In the genomic region with DNA sequence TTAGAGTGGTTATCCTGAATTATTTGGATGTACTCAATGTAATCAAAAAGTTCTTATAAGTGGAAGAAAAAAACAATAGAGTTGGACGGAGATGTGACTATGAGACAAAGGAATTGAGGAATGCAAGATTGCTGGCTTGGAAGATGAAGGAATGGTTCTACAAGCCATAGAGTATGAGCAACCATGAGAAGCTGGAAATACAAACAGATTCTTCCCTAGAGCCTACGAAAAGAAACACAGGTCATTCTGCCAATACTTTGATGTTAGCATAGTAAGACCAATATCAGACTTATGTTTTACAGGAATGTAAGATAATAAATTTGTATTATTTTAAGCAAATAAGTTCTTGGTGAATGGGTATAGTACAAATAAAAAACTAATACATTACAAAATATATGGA, we compare ENCODE assay signal across 26 cellular contexts.
DNase-seq lines count a peak whose midpoint lies in the region; ATAC-seq and TF ChIP-seq lines count a peak whose summit lies in the region.
"Had no signal": no experiment of that assay in that cellular context is flagged by ENCODE, and none has a peak within 500 bp of the region (broad histone marks: within the 10 kb centered on the region; RNA-seq: fewer than 3 reads in every experiment).

No MANE protein-coding gene starts in this region.

- no peak for TF ChIP-seq EP300 in suprapubic skin (IDR thresholded peaks at IDR 0.05)

- H3K36me3 Mint-ChIP-seq in HFFc6 (ENCODE audit: low read depth), result peaks cover 9% of the 10 kb centered on the region
- H3K36me3 Mint-ChIP-seq: natural killer cell treated with Interleukin-12 subunit alpha and Interleukin-12 subunit beta and Interleukin-15 and Interleukin-18, amount 100 ng/mL, for 72 hours had no signal

- no peak for TF ChIP-seq CTCF in 22Rv1 (IDR thresholded peaks at IDR 0.05)
- TF ChIP-seq CTCF in HFFc6 (IDR thresholded peaks at IDR 0.05), result no peak
- no peak for TF ChIP-seq CTCF in foreskin fibroblast (IDR thresholded peaks at IDR 0.05; ENCODE audit: low read depth, low read length)
- no peak for TF ChIP-seq CTCF in suprapubic skin (IDR thresholded peaks at IDR 0.05)

- peak; percentile 36 for DNase-seq in HFFc6
- DNase-seq in astrocyte of the hippocampus (ENCODE audit: low read depth, low spot score), result peak; percentile 32
- DNase-seq in foreskin fibroblast, result peak; percentile 19 to 64
- DNase-seq in suprapubic skin (ENCODE audit: low spot score in 2 of 2), result no peak
- DNase-seq in NAMALWA (ENCODE audit: low spot score), result no peak
- DNase-seq in stimulated activated naive CD8-positive, alpha-beta T cell treated with anti-CD3 and anti-CD28 coated beads, Interleukin-15, Interleukin-2, amounts not matched to agents 100 U/mL and 50 U/mL, for 24 hours, result no peak
- no peak for DNase-seq in central memory CD4-positive, alpha-beta T cell
- DNase-seq: 8988T; activated CD8-positive, alpha-beta memory T cell treated with anti-CD3 and anti-CD28 coated beads for 24 hours; activated naive CD4-positive, alpha-beta T cell treated with Interleukin-2 at 50 U/mL for 16 hours; activated T-cell treated with anti-CD3 and anti-CD28 coated beads, Interleukin-2, amount 50 U/mL, for 4 hours; anterior cingulate cortex; COR-L47; DMS79; effector memory CD4-positive, alpha-beta T cell; heart left ventricle; NCI-H1105 treated with DMSO at 0.1 percent for 48 hours; NCI-H2081 treated with DMSO at 0.1 percent for 48 hours; PC-9; SHP77; sigmoid colon; T-helper 1 cell had no signal

- H3K4me1 ChIP-seq in suprapubic skin, result no peaks in the 10 kb centered on the region
- H3K4me1 ChIP-seq: BLaER1, heart left ventricle, sigmoid colon had no signal

- H3K27ac Mint-ChIP-seq in HFFc6, result no peak overlapping the region
- H3K27ac Mint-ChIP-seq: natural killer cell treated with Interleukin-12 subunit alpha and Interleukin-12 subunit beta and Interleukin-15 and Interleukin-18, amount 100 ng/mL, for 72 hours had no signal

- no peaks in the 10 kb centered on the region for H3K27me3 ChIP-seq in suprapubic skin
- H3K27me3 ChIP-seq: BLaER1, heart left ventricle, sigmoid colon had no signal

- TF ChIP-seq POLR2A in suprapubic skin (IDR thresholded peaks at IDR 0.05), result no peak

- WGBS in suprapubic skin, result 89% methylated on average over 2 of the region's 2 CpGs

- H3K27me3 Mint-ChIP-seq in HFFc6 (ENCODE audit: insufficient read depth), result no peaks in the 10 kb centered on the region
- H3K27me3 Mint-ChIP-seq: natural killer cell treated with Interleukin-12 subunit alpha and Interleukin-12 subunit beta and Interleukin-15 and Interleukin-18, amount 100 ng/mL, for 72 hours had no signal

- H3K27ac ChIP-seq in 22Rv1 (peak overlapping the region; percentile 56), suprapubic skin (no peak overlapping the region)
- H3K27ac ChIP-seq: BLaER1, heart left ventricle, PC-9, sigmoid colon had no signal

- H3K4me3 Mint-ChIP-seq in HFFc6, result no peak overlapping the region; the same call in 1 of the 2 replicates
- H3K4me3 Mint-ChIP-seq: activated T-cell treated with anti-CD3 and anti-CD28 coated beads, Interleukin-2, amount 50 U/mL, for 4 hours; natural killer cell treated with Interleukin-12 subunit alpha and Interleukin-12 subunit beta and Interleukin-15 and Interleukin-18, amount 100 ng/mL, for 72 hours had no signal

- ATAC-seq in stimulated activated naive CD8-positive, alpha-beta T cell treated with anti-CD3 and anti-CD28 coated beads, Interleukin-15, Interleukin-2, amounts not matched to agents 100 U/mL and 50 U/mL, for 24 hours, result no peak
- ATAC-seq: activated T-cell treated with anti-CD3 and anti-CD28 coated beads, Interleukin-2, amount 50 U/mL, for 4 hours; esophagus mucosa; heart left ventricle; natural killer cell treated with Interleukin-12 subunit alpha and Interleukin-12 subunit beta and Interleukin-15 and Interleukin-18, amount 100 ng/mL, for 72 hours had no signal

- peaks cover 20% of the 10 kb centered on the region for H3K4me1 Mint-ChIP-seq in HFFc6 (ENCODE audit: low read depth)

- no peaks in the 10 kb centered on the region for H3K36me3 ChIP-seq in suprapubic skin
- H3K36me3 ChIP-seq: heart left ventricle, sigmoid colon had no signal

- no peaks in the 10 kb centered on the region for H3K9me3 Mint-ChIP-seq in HFFc6
- H3K9me3 Mint-ChIP-seq: activated T-cell treated with anti-CD3 and anti-CD28 coated beads, Interleukin-2, amount 50 U/mL, for 4 hours; natural killer cell treated with Interleukin-12 subunit alpha and Interleukin-12 subunit beta and Interleukin-15 and Interleukin-18, amount 100 ng/mL, for 72 hours had no signal

- H3K9me3 ChIP-seq in suprapubic skin, result no peaks in the 10 kb centered on the region
- H3K9me3 ChIP-seq: BLaER1, sigmoid colon had no signal

- H3K4me3 ChIP-seq in foreskin fibroblast (ENCODE audit: low read depth in 1 of 2, low read length in 2 of 2) (no peak overlapping the region), suprapubic skin (no peak overlapping the region)
- H3K4me3 ChIP-seq: BLaER1, heart left ventricle, PC-9, sigmoid colon had no signal

Comparison
In these comparisons a context has a peak if more than half of its experiments do, and no peak if none do; other contexts are left out.
1. DNase-seq: peak in HFFc6 (single experiment), astrocyte of the hippocampus (single experiment) and foreskin fibroblast (2 of 2); none in suprapubic skin (0 of 2), NAMALWA (single experiment), stimulated activated naive CD8-positive, alpha-beta T cell treated with anti-CD3 and anti-CD28 coated beads, Interleukin-15, Interleukin-2, amounts not matched to agents 100 U/mL and 50 U/mL, for 24 hours (single experiment) and central memory CD4-positive, alpha-beta T cell (single experiment).